1 cellular context compared by ENCODE assay signal in genomic region chr17:80605326-80606066, GRCh38.
TF ChIP-seq lines count a peak whose summit lies in the region.

No MANE protein-coding gene starts in this region.

TF ChIP-seq in HepG2, 621 proteins besides CTCF, POLR2A, EP300 and RAD21 (continued from another document):
- TF ChIP-seq LRRFIP1 (CRISPR knock-in tag; conservative IDR thresholded peaks at IDR 0.05) (no peak), KLF6 (CRISPR knock-in tag; IDR thresholded peaks at IDR 0.05) (no peak), ATF6 (CRISPR knock-in tag; conservative IDR thresholded peaks at IDR 0.05) (no peak), ZBTB38 (CRISPR knock-in tag; IDR thresholded peaks at IDR 0.05) (peak; percentile 69; the same call in 1 of the 2 replicates), ZKSCAN5 (CRISPR knock-in tag; IDR thresholded peaks at IDR 0.05) (no peak), ZNF17 (CRISPR knock-in tag; IDR thresholded peaks at IDR 0.05) (no peak), KLF13 (CRISPR knock-in tag; IDR thresholded peaks at IDR 0.05) (no peak), HOMEZ (CRISPR knock-in tag; IDR thresholded peaks at IDR 0.05; ENCODE audit: low read depth) (no peak; the same call in 1 of the 2 replicates), TBX3 (IDR thresholded peaks at IDR 0.05; ENCODE audit: borderline replicate concordance) (peak; percentile 76; the same call in 1 of the 2 replicates), TFAP4 (IDR thresholded peaks at IDR 0.05; ENCODE audit: borderline replicate concordance, low read depth) (no peak)
- TF ChIP-seq, protein P1, sequence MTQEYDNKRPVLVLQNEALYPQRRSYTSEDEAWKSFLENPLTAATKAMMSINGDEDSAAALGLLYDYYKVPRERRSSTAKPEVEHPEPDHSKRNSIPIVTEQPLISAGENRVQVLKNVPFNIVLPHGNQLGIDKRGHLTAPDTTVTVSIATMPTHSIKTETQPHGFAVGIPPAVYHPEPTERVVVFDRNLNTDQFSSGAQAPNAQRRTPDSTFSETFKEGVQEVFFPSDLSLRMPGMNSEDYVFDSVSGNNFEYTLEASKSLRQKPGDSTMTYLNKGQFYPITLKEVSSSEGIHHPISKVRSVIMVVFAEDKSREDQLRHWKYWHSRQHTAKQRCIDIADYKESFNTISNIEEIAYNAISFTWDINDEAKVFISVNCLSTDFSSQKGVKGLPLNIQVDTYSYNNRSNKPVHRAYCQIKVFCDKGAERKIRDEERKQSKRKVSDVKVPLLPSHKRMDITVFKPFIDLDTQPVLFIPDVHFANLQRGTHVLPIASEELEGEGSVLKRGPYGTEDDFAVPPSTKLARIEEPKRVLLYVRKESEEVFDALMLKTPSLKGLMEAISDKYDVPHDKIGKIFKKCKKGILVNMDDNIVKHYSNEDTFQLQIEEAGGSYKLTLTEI (CRISPR knock-in tag; conservative IDR thresholded peaks at IDR 0.05): no peak
- TF ChIP-seq, protein P2, sequence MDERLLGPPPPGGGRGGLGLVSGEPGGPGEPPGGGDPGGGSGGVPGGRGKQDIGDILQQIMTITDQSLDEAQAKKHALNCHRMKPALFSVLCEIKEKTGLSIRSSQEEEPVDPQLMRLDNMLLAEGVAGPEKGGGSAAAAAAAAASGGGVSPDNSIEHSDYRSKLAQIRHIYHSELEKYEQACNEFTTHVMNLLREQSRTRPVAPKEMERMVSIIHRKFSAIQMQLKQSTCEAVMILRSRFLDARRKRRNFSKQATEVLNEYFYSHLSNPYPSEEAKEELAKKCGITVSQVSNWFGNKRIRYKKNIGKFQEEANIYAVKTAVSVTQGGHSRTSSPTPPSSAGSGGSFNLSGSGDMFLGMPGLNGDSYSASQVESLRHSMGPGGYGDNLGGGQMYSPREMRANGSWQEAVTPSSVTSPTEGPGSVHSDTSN (CRISPR knock-in tag; IDR thresholded peaks at IDR 0.05): no peak
